ENCODE assay signal across 7 cellular contexts in the genomic region with DNA sequence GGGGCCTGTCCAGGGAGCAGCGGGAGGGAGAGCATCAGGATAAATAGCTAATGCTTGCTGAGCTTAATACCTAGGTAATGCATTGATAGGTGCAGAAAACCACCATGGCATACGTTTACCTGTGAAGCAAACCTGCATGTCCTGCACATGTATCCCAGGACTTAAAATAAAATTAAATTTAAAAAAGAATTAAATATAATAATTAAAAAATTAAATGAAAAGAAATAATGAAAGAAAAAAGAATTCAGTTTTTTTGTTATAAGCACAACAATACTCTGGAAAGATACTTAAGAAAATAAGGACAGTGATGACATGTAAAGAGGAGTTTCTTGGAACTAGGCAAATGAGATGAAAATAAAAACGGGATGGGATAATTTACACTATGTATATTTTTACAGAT.
"Had no signal": no experiment of that assay in that cellular context is flagged by ENCODE, and none has a peak within 500 bp of the region (broad histone marks: within the 10 kb centered on the region; RNA-seq: fewer than 3 reads in every experiment).

No MANE protein-coding gene starts in this region.

- DNase-seq: IMR-90, KBM-7 had no signal

- H3K4me3 Mint-ChIP-seq: IgD-negative memory B cell had no signal

- H3K36me3 Mint-ChIP-seq: IgD-negative memory B cell had no signal

- H3K4me3 ChIP-seq: K562 had no signal

- ATAC-seq: HepG2, K562 had no signal

- H3K27ac ChIP-seq: HL-60 had no signal

- H3K4me1 Mint-ChIP-seq: IgD-negative memory B cell had no signal

- FAIRE-seq: HepG2, HTR-8/SVneo, K562 had no signal

- H3K27ac Mint-ChIP-seq: IgD-negative memory B cell had no signal
